In the genomic region with DNA sequence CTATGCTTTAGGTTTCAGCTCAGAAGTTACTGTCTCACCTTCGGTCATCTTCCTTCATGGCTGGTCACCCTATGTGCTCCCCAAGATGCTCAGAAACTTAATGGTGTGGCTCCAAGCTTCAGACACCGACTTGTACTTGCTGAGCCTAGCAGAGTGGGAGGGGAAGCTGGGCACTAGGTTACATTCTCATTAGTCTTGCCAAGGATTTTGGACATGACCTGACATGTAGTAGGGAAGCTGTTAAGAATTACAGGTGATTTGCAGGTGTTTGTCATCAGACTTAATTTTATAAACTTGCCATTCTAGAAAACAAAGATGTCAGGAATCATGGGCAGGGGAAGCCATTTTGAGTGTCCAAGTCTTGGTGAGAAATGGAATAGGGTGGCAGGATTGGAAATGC, we compare ENCODE assay signal across 21 cellular contexts.
"Had no signal": no experiment of that assay in that cellular context is flagged by ENCODE, and none has a peak within 500 bp of the region (broad histone marks: within the 10 kb centered on the region; RNA-seq: fewer than 3 reads in every experiment).

No MANE protein-coding gene starts in this region.

- H3K4me2 ChIP-seq: SK-N-SH had no signal

- H3K9ac ChIP-seq: SK-N-SH had no signal

- H3K27me3 ChIP-seq: MG63 had no signal

- H3K36me3 ChIP-seq: MG63 had no signal

- DNase-seq: KBM-7, MG63, NCI-H1092, NCI-H1105 treated with DMSO at 0.1 percent for 48 hours, NCI-H1417 treated with DMSO at 0.1 percent for 48 hours, NCI-H146, NCI-H1694 treated with DMSO at 0.1 percent for 48 hours, NCI-H1930, NCI-H2081, NCI-H2171, NCI-H226, NCI-H446, NCI-H510A, NCI-H524 treated with DMSO at 0.1 percent for 48 hours, NCI-H69, NCI-H774, RPMI8226, SHP77, SK-N-SH had no signal

- H3K4me3 ChIP-seq: MG63 had no signal

- H3K27ac ChIP-seq: HL-60 had no signal

- FAIRE-seq: RCC 7860 had no signal

- H3K9me3 ChIP-seq: MG63, SK-N-SH had no signal
